Comparison of ENCODE assay signal across 22 cellular contexts in the genomic region with DNA sequence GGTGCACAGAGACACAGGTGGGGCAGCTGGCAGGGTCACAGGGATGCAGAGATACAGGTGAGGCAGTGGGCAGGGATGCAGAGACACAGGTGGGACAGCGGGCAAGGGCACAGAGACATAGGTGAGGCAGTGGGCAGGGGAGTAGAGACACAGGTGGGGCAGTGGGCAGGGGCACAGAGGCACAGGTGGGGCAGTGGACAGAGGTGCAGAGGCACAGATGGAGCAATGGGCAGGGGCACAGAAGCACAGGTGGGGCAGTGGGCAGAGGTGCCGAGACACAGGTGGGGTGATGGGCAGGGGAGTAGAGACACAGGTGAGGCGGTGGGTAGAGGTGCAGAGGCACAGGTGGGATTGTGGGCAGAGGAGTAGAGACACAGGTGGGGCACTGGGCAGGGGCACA.
"Had no signal": no experiment of that assay in that cellular context is flagged by ENCODE, and none has a peak within 500 bp of the region (broad histone marks: within the 10 kb centered on the region; RNA-seq: fewer than 3 reads in every experiment).

No MANE protein-coding gene starts in this region.

- H3K9me3 ChIP-seq: SK-N-SH had no signal

- H3K36me3 Mint-ChIP-seq: IgD-negative memory B cell had no signal

- H3K4me2 ChIP-seq: KMS-11, SK-N-SH had no signal

- DNase-seq: Kasumi-1, MM.1S, NCI-H1092 treated with DMSO at 0.1 percent for 48 hours, NCI-H1436, NCI-H187, NCI-H2029, NCI-H2081 treated with DMSO at 0.1 percent for 48 hours, NCI-H2171, NCI-H226, NCI-H446, NCI-H510A, NCI-H524 treated with DMSO at 0.1 percent for 48 hours, NCI-H69, NCI-H774, SHP77, SK-N-SH had no signal

- H3K4me3 Mint-ChIP-seq: IgD-negative memory B cell had no signal

- H3K27ac ChIP-seq: HL-60, KMS-11, RWPE1 had no signal

- H3K27ac Mint-ChIP-seq: IgD-negative memory B cell had no signal

- H3K9ac ChIP-seq: KMS-11, SK-N-SH had no signal

- ATAC-seq: K562, Panc1 had no signal

- H3K4me3 ChIP-seq: K562 had no signal
